ENCODE assay signal across 12 cellular contexts in the genomic region with DNA sequence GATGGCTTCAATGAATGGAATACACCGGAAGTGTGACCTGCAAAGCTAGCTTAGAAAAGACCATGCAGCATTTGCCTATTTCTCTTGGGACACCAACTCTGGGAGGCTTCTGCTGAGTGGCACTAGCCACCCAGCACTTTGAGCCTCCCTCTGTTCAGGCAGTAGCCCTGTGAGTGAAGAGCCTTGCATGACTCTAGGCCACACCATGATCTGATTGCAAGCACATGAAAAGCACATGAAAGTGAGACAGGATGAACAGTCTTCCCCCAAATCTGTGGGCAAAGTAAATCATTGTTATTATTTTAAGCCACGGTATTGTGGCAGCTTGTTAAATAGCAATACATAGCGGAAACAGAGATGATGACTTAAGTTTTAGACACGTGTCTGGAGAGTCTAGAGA. TPM values are rescaled to one million over a fixed set of nuclear protein-coding genes. Genes with fewer than 3 reads are reported as not detected.
DNase-seq lines count a peak whose midpoint lies in the region; ATAC-seq, FAIRE-seq and TF ChIP-seq lines count a peak whose summit lies in the region.
"Had no signal": no experiment of that assay in that cellular context is flagged by ENCODE, and none has a peak within 500 bp of the region (broad histone marks: within the 10 kb centered on the region; RNA-seq: fewer than 3 reads in every experiment).

No MANE protein-coding gene starts in this region.

- H3K4me3 ChIP-seq in GM06990 (replicated peaks; ENCODE audit: low read depth, low read length): peak overlapping the region; percentile 98
- H3K4me3 ChIP-seq in GM12878: peak overlapping the region; percentile 93
- no peak overlapping the region for H3K4me3 ChIP-seq in psoas muscle
- H3K4me3 ChIP-seq: esophagus muscularis mucosa, SK-N-MC had no signal

- in situ Hi-C loops in GM12878 (cut with MboI): no loop called here

- SMC1A ChIA-PET in GM12878 (lab: Charles Lee; ENCODE audit: uncharacterized antibody, unreplicated experiment): interaction anchor here (0.9 to 7.6 kb wide), 18 partner anchors 11 to 82 kb away, joined by 3 to 82 read pairs (median 12); a partner anchor contains a TSS

- peak; percentile 54 for DNase-seq in GM06990 (ENCODE audit: extremely low read depth, insufficient read length)
- no peak for DNase-seq in GM12878 (ENCODE audit: low read depth, low spot score)
- no peak for DNase-seq in retina
- DNase-seq in medulla oblongata (ENCODE audit: extremely low spot score): no peak
- no peak for DNase-seq in caudate nucleus (lab: John Stamatoyannopoulos, UW)
- no peak for DNase-seq in psoas muscle
- DNase-seq: amygdala, NCI-H1105 had no signal

- WGBS in GM12878 (ENCODE audit: insufficient coverage, insufficient replicate concordance, low lambda C conversion rate, missing lambda C conversion rate): 0% methylated on average over 4 of the region's 4 CpGs
- 65 to 72% (median 66%) methylated on average over 4 of the region's 4 CpGs for WGBS in psoas muscle, 3 donors

- H2AFZ ChIP-seq in GM12878 (ENCODE audit: control insufficient read depth, low read depth, low read length): no peak overlapping the region

- H3K79me2 ChIP-seq in GM12878 (ENCODE audit: control insufficient read depth, insufficient read depth, low read length): peaks cover 94% of the 10 kb centered on the region

- ATAC-seq in GM19324 (IDR thresholded peaks at IDR 0.05; ENCODE audit: low FRiP score, unreplicated experiment) (peak; percentile 31), HG03469 (IDR thresholded peaks at IDR 0.05; ENCODE audit: unreplicated experiment) (peak; percentile 27), GM12878 (peak; percentile 44), psoas muscle (no peak)

- intact Hi-C loops in GM12878 (cut with micrococcal nuclease; ENCODE audit: unreplicated experiment): loop anchor here (5.0 kb wide), 1 partner anchor 62 kb away; a partner anchor contains a TSS
- intact Hi-C loops in psoas muscle (cut with DNase I): no loop called here

- peak overlapping the region; percentile 88 for H3K4me2 ChIP-seq in GM12878 (ENCODE audit: control insufficient read depth, insufficient read depth)

- H3K27ac ChIP-seq in GM12878 (ENCODE audit: control insufficient read depth, insufficient read depth) (peak overlapping the region; percentile 100), caudate nucleus (ENCODE audit: low read depth, low read length) (no peak overlapping the region), psoas muscle (no peak overlapping the region)
- H3K27ac ChIP-seq: esophagus muscularis mucosa, SK-N-MC had no signal

- no peak for FAIRE-seq in GM12878 (lab: Jason Lieb, UNC)

- no peaks in the 10 kb centered on the region for H4K20me1 ChIP-seq in GM12878 (ENCODE audit: control insufficient read depth, insufficient read depth)

- RAD21 ChIA-PET in GM12878 (lab: Charles Lee; ENCODE audit: unreplicated experiment): interaction anchor here (1.0 to 5.4 kb wide), 19 partner anchors 16 to 280 kb away, joined by 3 to 42 read pairs (median 8); a partner anchor contains a TSS

- no peaks in the 10 kb centered on the region for H3K27me3 ChIP-seq in GM06990 (replicated peaks; ENCODE audit: control insufficient read depth, insufficient read depth, low read length)
- no peaks in the 10 kb centered on the region for H3K27me3 ChIP-seq in GM12878 (replicated peaks in 1 of 2; ENCODE audit: control insufficient read depth in 2 of 2, insufficient read depth in 2 of 2, low read length in 1 of 2)
- H3K27me3 ChIP-seq in psoas muscle (ENCODE audit: insufficient read depth in 3 of 3, low read length in 2 of 3): peaks cover 0 to 2% (median 0%) of the 10 kb centered on the region in 3 donors
- H3K27me3 ChIP-seq: esophagus muscularis mucosa had no signal

- peak; percentile 76 for TF ChIP-seq POLR2A in GM12878 (IDR thresholded peaks at IDR 0.05; ENCODE audit: low read depth, low read length)

- no peak; a peak in 1 of 4 replicates for TF ChIP-seq EP300 in GM12878 (IDR thresholded peaks at IDR 0.05; ENCODE audit: borderline replicate concordance in 1 of 2, control insufficient read depth in 1 of 2, low read depth in 2 of 2, low read length in 2 of 2)

- peak overlapping the region; percentile 100 for H3K9ac ChIP-seq in GM12878 (ENCODE audit: control insufficient read depth, insufficient read depth, low read length)

- H3K4me1 ChIP-seq in GM12878 (ENCODE audit: control insufficient read depth, insufficient read depth, low read length) (peaks cover 22% of the 10 kb centered on the region), psoas muscle (no peaks in the 10 kb centered on the region)
- H3K4me1 ChIP-seq: esophagus muscularis mucosa had no signal

- CTCF ChIA-PET in GM12878 (lab: Yijun Ruan, JAX): interaction anchor here (1.2 to 5.7 kb wide), 14 partner anchors 14 to 91 kb away, joined by 3 to 59 read pairs (median 15); a partner anchor contains a TSS

- TF ChIP-seq CTCF in GM06990 (IDR thresholded peaks at IDR 0.05; ENCODE audit: insufficient read depth, low read length, poor library complexity, severe bottlenecking) (no peak), GM12878 (IDR thresholded peaks at IDR 0.05 in 2 of 3, conservative IDR thresholded peaks at IDR 0.05 in 1 of 3; ENCODE audit: control insufficient read depth in 2 of 3, extremely low read depth in 1 of 3, insufficient read depth in 1 of 3, low read depth in 3 of 3, low read length in 3 of 3) (no peak), psoas muscle (IDR thresholded peaks at IDR 0.05) (no peak)

- no TSS peak for BruUV-seq in GM12878 (replicated peaks; lab: Mats Ljungman, UMichigan)

- POLR2A ChIA-PET in GM12878 (lab: Charles Lee): interaction anchor here (1.0 to 3.7 kb wide), 16 partner anchors 14 to 278 kb away, joined by 3 to 27 read pairs (median 7); a partner anchor contains a TSS

- H3K36me3 ChIP-seq in GM06990 (ENCODE audit: control insufficient read depth, insufficient read depth, low read length) (peaks cover 7% of the 10 kb centered on the region), GM12878 (ENCODE audit: control insufficient read depth in 2 of 2, insufficient read depth in 2 of 2, low read length in 1 of 2) (peaks cover 2% of the 10 kb centered on the region in 2 experiments; a peak in 2 of 4 replicates), psoas muscle (ENCODE audit: insufficient read depth in 1 of 2, low read depth in 1 of 2) (no peaks in the 10 kb centered on the region)
- H3K36me3 ChIP-seq: esophagus muscularis mucosa had no signal

- H3K9me3 ChIP-seq in GM12878 (replicated peaks; ENCODE audit: control insufficient read depth, insufficient read depth, low read length) (no peaks in the 10 kb centered on the region), psoas muscle (no peaks in the 10 kb centered on the region)
- H3K9me3 ChIP-seq: esophagus muscularis mucosa had no signal

- no peak for TF ChIP-seq RAD21 in GM12878 (IDR thresholded peaks at IDR 0.05; ENCODE audit: insufficient read depth, low read depth, low read length)

TF ChIP-seq in GM12878, 131 proteins besides CTCF, POLR2A, EP300 and RAD21 (continues in another document):
- TF ChIP-seq EED (IDR thresholded peaks at IDR 0.05; ENCODE audit: low read depth) (no peak), EZH2 (IDR thresholded peaks at IDR 0.05; ENCODE audit: borderline replicate concordance, control insufficient read depth, low read depth, low read length) (no peak), YY1 (IDR thresholded peaks at IDR 0.05; ENCODE audit: low read depth, low read length) (no peak), IKZF1 (conservative IDR thresholded peaks at IDR 0.05) (no peak), JUND (IDR thresholded peaks at IDR 0.05; ENCODE audit: low read depth, low read length) (no peak), POLR2AphosphoS5 (IDR thresholded peaks at IDR 0.05; ENCODE audit: low read length) (peak; percentile 74)

RNA-seq across cellular contexts. Expression of a gene that starts 2.8 kb away (rescaled TPM):
- 550 and 565 TPM in 2 replicates for total RNA-seq in GM12878 (2013; cell fraction: nucleolus; rRNA removed)
- total RNA-seq in GM12878 (2014; rRNA removed): 415 and 499 TPM in 2 replicates
- 445 and 463 TPM in 2 replicates for total RNA-seq in GM12878 (2014; rRNA removed; fragmentation: Illumina TruSeq; extraction: Trizol)
- total RNA-seq in GM12878 (2021): 311 and 323 TPM in 2 replicates
- 1,141 TPM for polyA plus RNA-seq in GM12878 (2011; ENCODE audit: low read depth)
- 1,315 and 1,412 TPM in 2 replicates for polyA plus RNA-seq in GM12878 (2011; rRNA removed)
- 831 and 1,170 TPM in 2 replicates for polyA plus RNA-seq in GM12878 (2011; cell fraction: cytosol; rRNA removed)
- polyA plus RNA-seq in GM12878 (2011; cell fraction: nucleus; rRNA removed): 317 and 485 TPM in 2 replicates
- 688 and 1,150 TPM in 2 replicates for polyA plus RNA-seq in GM12878 (2012)
- polyA plus RNA-seq in GM12878 (2014; fragmentation: Illumina TruSeq; extraction: Trizol): 487 and 663 TPM in 2 replicates
- 100 to 1,000 TPM; 667 to 776 TPM for polyA plus RNA-seq in GM12878 (2014; fragmentation: Nextera tagmentation; extraction: Ambion mirVana)
- 335 and 411 TPM in 2 replicates for polyA plus RNA-seq in GM12878 (2014; rRNA removed)
- polyA plus RNA-seq in GM12878 (2016; fragmentation: Nextera tagmentation; extraction: Ambion mirVana): 100 to 1,000 TPM; 302 to 328 TPM
- polyA minus RNA-seq in GM12878 (2011; rRNA and poly(A)+ RNA removed): 654 and 682 TPM in 2 replicates
- 176 and 177 TPM in 2 replicates for polyA minus RNA-seq in GM12878 (2011; cell fraction: cytosol; rRNA and poly(A)+ RNA removed)
- 79.5 and 82.9 TPM in 2 replicates for polyA minus RNA-seq in GM12878 (2011; cell fraction: nucleus; rRNA and poly(A)+ RNA removed)
- 1 to 10 TPM in 2 of 4 donors, under 1 TPM in 2; 0.76 to 1.7 (median 1.1) TPM for total RNA-seq in psoas muscle
- polyA plus RNA-seq in psoas muscle: under 1 TPM; 0.35 to 1.00 (median 0.91) TPM

RNA-seq across cellular contexts. Expression of a gene that starts 30.2 kb away (rescaled TPM):
- total RNA-seq in GM12878 (2013; cell fraction: nucleolus; rRNA removed): 340 and 341 TPM in 2 replicates
- total RNA-seq in GM12878 (2014; rRNA removed) (74.4 and 76.2 TPM in 2 replicates), GM12878 (2014; rRNA removed; fragmentation: Illumina TruSeq; extraction: Trizol) (81.5 and 88.1 TPM in 2 replicates), GM12878 (2021) (124 and 133 TPM in 2 replicates), psoas muscle (under 1 TPM; 0.08 to 0.79 (median 0.73) TPM)
- 147 TPM for polyA plus RNA-seq in GM12878 (2011; ENCODE audit: low read depth)
- polyA plus RNA-seq in GM12878 (2011; rRNA removed) (275 and 284 TPM in 2 replicates), GM12878 (2014; fragmentation: Illumina TruSeq; extraction: Trizol) (182 and 208 TPM in 2 replicates), GM12878 (2014; fragmentation: Nextera tagmentation; extraction: Ambion mirVana) (10 to 100 TPM; 66.6 to 83.4 TPM), GM12878 (2014; rRNA removed) (118 and 125 TPM in 2 replicates), GM12878 (2016; fragmentation: Nextera tagmentation; extraction: Ambion mirVana) (100 to 1,000 TPM; 102 to 114 TPM), psoas muscle (under 1 TPM in 2 of 3 donors, not detected in 1; 0.06 to 0.07 TPM)
- polyA plus RNA-seq in GM12878 (2011; cell fraction: cytosol; rRNA removed): 168 and 176 TPM in 2 replicates
- 116 and 168 TPM in 2 replicates for polyA plus RNA-seq in GM12878 (2011; cell fraction: nucleus; rRNA removed)
- 182 and 235 TPM in 2 replicates for polyA plus RNA-seq in GM12878 (2012)
- 184 and 200 TPM in 2 replicates for polyA minus RNA-seq in GM12878 (2011; rRNA and poly(A)+ RNA removed)
- polyA minus RNA-seq in GM12878 (2011; cell fraction: cytosol; rRNA and poly(A)+ RNA removed): 46.2 and 51.3 TPM in 2 replicates
- polyA minus RNA-seq in GM12878 (2011; cell fraction: nucleus; rRNA and poly(A)+ RNA removed): 108 and 125 TPM in 2 replicates

Comparison
In these comparisons a context has a peak if more than half of its experiments do, and no peak if none do; other contexts are left out.
1. ATAC-seq: peak in GM19324 (single experiment), HG03469 (single experiment) and GM12878 (single experiment); none in psoas muscle (0 of 4).
2. RNA of a gene that starts 2.8 kb away (total RNA-seq): 311 to 565 TPM in GM12878; 0.76 to 1.7 TPM in psoas muscle; every median in the first group is over 100 times any median in the second.
3. RNA of a gene that starts 30.2 kb away (total RNA-seq): 74.4 to 341 TPM in GM12878; 0.08 to 0.79 TPM in psoas muscle; every median in the first group is over 10 times any median in the second.